In genomic region chr2:39618736-39619135, GRCh38 we compare ENCODE assay signal across 24 cellular contexts. TPM values are rescaled to one million over a fixed set of nuclear protein-coding genes. Genes with fewer than 3 reads are reported as not detected.
"Had no signal": no experiment of that assay in that cellular context is flagged by ENCODE, and none has a peak within 500 bp of the region (broad histone marks: within the 10 kb centered on the region; RNA-seq: fewer than 3 reads in every experiment).

No MANE protein-coding gene starts in this region.

- H3K9me3 ChIP-seq: breast epithelium, SJCRH30, SK-N-SH had no signal

- H3K4me3 ChIP-seq: breast epithelium, PC-9, SJCRH30 had no signal

- H3K27me3 ChIP-seq: breast epithelium, SJCRH30 had no signal

- DNase-seq: activated CD4-positive, alpha-beta memory T cell treated with anti-CD3 and anti-CD28 coated beads for 36 hours; activated CD4-positive, alpha-beta T cell treated with anti-CD3 and anti-CD28 coated beads, Interleukin-2, amount 10 ng/mL, durations not matched to agents 7 days and 5 days; activated CD4-positive, CD25-positive, alpha-beta regulatory T cell; activated CD8-positive, alpha-beta memory T cell treated with anti-CD3 and anti-CD28 coated beads for 24 hours; activated effector memory CD4-positive, alpha-beta T cell treated with anti-CD3 and anti-CD28 coated beads, Interleukin-2, amount 50 U/mL, for 16 hours; activated naive CD4-positive, alpha-beta T cell treated with anti-CD3 and anti-CD28 coated beads for 36 hours; activated T-cell treated with anti-CD3 and anti-CD28 coated beads, Interleukin-2, amount 50 U/mL, for 4 hours; caudate nucleus; KBM-7; NCI-H1105 treated with DMSO at 0.1 percent for 48 hours; NCI-H1436 treated with DMSO at 0.1 percent for 48 hours; NCI-H187; NCI-H2081; NCI-H510A treated with DMSO at 0.1 percent for 48 hours; NCI-H69; NK-92 treated with Interleukin-12 subunit alpha and Interleukin-12 subunit beta, amount 100 ng/mL, for 24 hours; PC-9; SJCRH30; SK-N-SH; T-helper 17 cell; T-helper 9 cell had no signal

- ATAC-seq: activated T-cell treated with anti-CD3 and anti-CD28 coated beads, Interleukin-2, amount 50 U/mL, for 4 hours; T-helper 17 cell had no signal

- H3K36me3 ChIP-seq: breast epithelium, SJCRH30 had no signal

- H3K27ac ChIP-seq: breast epithelium, PC-9, SJCRH30, VCaP had no signal

- H3K4me1 ChIP-seq: breast epithelium had no signal

RNA-seq across cellular contexts. Expression of gene TMEM178A, which starts 47.0 kb away (rescaled TPM):
- total RNA-seq: activated T-cell treated with anti-CD3 and anti-CD28 coated beads, Interleukin-2, amount 50 U/mL, for 4 hours; RPMI7951 had no signal
